ENCODE assay signal across 28 cellular contexts in genomic region chr13:23201870-23202269, GRCh38. TPM values are rescaled to one million over a fixed set of nuclear protein-coding genes. Genes with fewer than 3 reads are reported as not detected.
"Had no signal": no experiment of that assay in that cellular context is flagged by ENCODE, and none has a peak within 500 bp of the region (broad histone marks: within the 10 kb centered on the region; RNA-seq: fewer than 3 reads in every experiment).

No MANE protein-coding gene starts in this region.

- H3K36me3 Mint-ChIP-seq: stimulated activated effector memory CD8-positive, alpha-beta T cell treated with anti-CD3 and anti-CD28 coated beads, Interleukin-12 subunit alpha, Interleukin-12 subunit beta, amount 100 ng/mL, for 72 hours; stimulated activated memory B cell treated with anti-CD40 and anti-IgM and Interleukin-4, amounts not matched to agents 10 μg/mL and 1 μg/mL and 100 μg/mL, for 72 hours; stimulated activated naive B cell treated with anti-CD40 and anti-IgM and Interleukin-4, amounts not matched to agents 10 μg/mL and 1 μg/mL and 100 μg/mL, for 72 hours; type B pancreatic cell had no signal

- H3K4me1 Mint-ChIP-seq: stimulated activated effector memory CD8-positive, alpha-beta T cell treated with anti-CD3 and anti-CD28 coated beads, Interleukin-12 subunit alpha, Interleukin-12 subunit beta, amount 100 ng/mL, for 72 hours; stimulated activated memory B cell treated with anti-CD40 and anti-IgM and Interleukin-4, amounts not matched to agents 10 μg/mL and 1 μg/mL and 100 μg/mL, for 72 hours; stimulated activated naive B cell treated with anti-CD40 and anti-IgM and Interleukin-4, amounts not matched to agents 10 μg/mL and 1 μg/mL and 100 μg/mL, for 72 hours; stimulated activated naive CD8-positive, alpha-beta T cell treated with anti-CD3 and anti-CD28 coated beads, Interleukin-15, amount 100 ng/mL, for 72 hours had no signal

- H3K27ac ChIP-seq: stomach, suprapubic skin, testis, thoracic aorta, thyroid gland, tibial artery, tibial nerve, transverse colon, upper lobe of left lung, upper lobe of right lung, uterus, vagina had no signal

- H3K9me3 Mint-ChIP-seq: stimulated activated effector memory CD8-positive, alpha-beta T cell treated with anti-CD3 and anti-CD28 coated beads, Interleukin-12 subunit alpha, Interleukin-12 subunit beta, amount 100 ng/mL, for 72 hours; stimulated activated memory B cell treated with anti-CD40 and anti-IgM and Interleukin-4, amounts not matched to agents 10 μg/mL and 1 μg/mL and 100 μg/mL, for 72 hours; stimulated activated naive B cell treated with anti-CD40 and anti-IgM and Interleukin-4, amounts not matched to agents 10 μg/mL and 1 μg/mL and 100 μg/mL, for 72 hours; stimulated activated naive CD8-positive, alpha-beta T cell treated with anti-CD3 and anti-CD28 coated beads, Interleukin-15, amount 100 ng/mL, for 72 hours; type B pancreatic cell had no signal

- H3K4me1 ChIP-seq: stomach, suprapubic skin, testis, thyroid gland, tibial artery, tibial nerve, transverse colon, upper lobe of left lung, upper lobe of right lung, uterus, vagina had no signal

- H3K27me3 ChIP-seq: suprapubic skin, testis, thyroid gland, tibial artery, tibial nerve, transverse colon, upper lobe of left lung, upper lobe of right lung, uterus, vagina had no signal

- H3K4me3 Mint-ChIP-seq: stimulated activated effector memory CD8-positive, alpha-beta T cell treated with anti-CD3 and anti-CD28 coated beads, Interleukin-12 subunit alpha, Interleukin-12 subunit beta, amount 100 ng/mL, for 72 hours; stimulated activated memory B cell treated with anti-CD40 and anti-IgM and Interleukin-4, amounts not matched to agents 10 μg/mL and 1 μg/mL and 100 μg/mL, for 72 hours; stimulated activated naive B cell treated with anti-CD40 and anti-IgM and Interleukin-4, amounts not matched to agents 10 μg/mL and 1 μg/mL and 100 μg/mL, for 72 hours; stimulated activated naive CD8-positive, alpha-beta T cell treated with anti-CD3 and anti-CD28 coated beads, Interleukin-15, amount 100 ng/mL, for 72 hours; stimulated activated naive CD8-positive, alpha-beta T cell treated with anti-CD3 and anti-CD28 coated beads, Interleukin-15, Interleukin-2, amounts not matched to agents 100 ng/mL and 50 ng/mL, for 24 hours; type B pancreatic cell had no signal

- H3K9me3 ChIP-seq: suprapubic skin, testis, thoracic aorta, thyroid gland, tibial nerve, transverse colon, upper lobe of right lung, uterus, vagina had no signal

- H3K27me3 Mint-ChIP-seq: type B pancreatic cell had no signal

- DNase-seq: stimulated activated CD4-positive, alpha-beta T cell treated with anti-CD3 and anti-CD28 coated beads, Interleukin-2, amount 100 ng/mL, for 48 hours; stimulated activated CD4-positive, alpha-beta T cell treated with anti-CD3 and anti-CD28 coated beads, Interleukin-4, amount 100 ng/mL, for 1 hour; stimulated activated CD4-positive, alpha-beta T cell treated with anti-CD3 and anti-CD28 coated beads, Interleukin-4, amount 100 ng/mL, for 24 hours; stimulated activated CD4-positive, alpha-beta T cell treated with anti-CD3 and anti-CD28 coated beads, Interleukin-4, amount 100 ng/mL, for 4 hours; stimulated activated CD8-positive, alpha-beta memory T cell treated with anti-CD3 and anti-CD28 coated beads, Interleukin-4, amount 100 ng/mL, for 48 hours; stimulated activated naive B cell treated with anti-CD40 and anti-IgM and Interleukin-4, amounts not matched to agents 10 μg/mL and 1 μg/mL and 100 μg/mL, for 72 hours; stimulated activated naive CD4-positive, alpha-beta T cell; stimulated activated naive CD4-positive, alpha-beta T cell treated with Interleukin-2 at 50 U/mL for 16 hours; stimulated activated naive CD8-positive, alpha-beta T cell treated with anti-CD3 and anti-CD28 coated beads, Interleukin-15, amount 100 ng/mL, for 72 hours; stimulated activated naive CD8-positive, alpha-beta T cell treated with anti-CD3 and anti-CD28 coated beads, Interleukin-15, Interleukin-2, amounts not matched to agents 100 U/mL and 50 U/mL, for 24 hours; stomach; substantia nigra; testis; thyroid gland; tibial artery; transverse colon; trophoblast cell; upper lobe of left lung; upper lobe of right lung; uterus had no signal

- H3K27ac Mint-ChIP-seq: stimulated activated effector memory CD8-positive, alpha-beta T cell treated with anti-CD3 and anti-CD28 coated beads, Interleukin-12 subunit alpha, Interleukin-12 subunit beta, amount 100 ng/mL, for 72 hours; stimulated activated memory B cell treated with anti-CD40 and anti-IgM and Interleukin-4, amounts not matched to agents 10 μg/mL and 1 μg/mL and 100 μg/mL, for 72 hours; stimulated activated naive B cell treated with anti-CD40 and anti-IgM and Interleukin-4, amounts not matched to agents 10 μg/mL and 1 μg/mL and 100 μg/mL, for 72 hours; stimulated activated naive CD8-positive, alpha-beta T cell treated with anti-CD3 and anti-CD28 coated beads, Interleukin-15, amount 100 ng/mL, for 72 hours; stimulated activated naive CD8-positive, alpha-beta T cell treated with anti-CD3 and anti-CD28 coated beads, Interleukin-15, Interleukin-2, amounts not matched to agents 100 ng/mL and 50 ng/mL, for 24 hours; type B pancreatic cell had no signal

- H3K4me3 ChIP-seq: stomach, suprapubic skin, testis, thoracic aorta, thyroid gland, tibial artery, tibial nerve, transverse colon, upper lobe of left lung, upper lobe of right lung, uterus, vagina had no signal

- H3K36me3 ChIP-seq: stomach, suprapubic skin, thoracic aorta, thyroid gland, tibial artery, tibial nerve, transverse colon, upper lobe of left lung, upper lobe of right lung, uterus, vagina had no signal

- ATAC-seq: stimulated activated effector memory CD8-positive, alpha-beta T cell treated with anti-CD3 and anti-CD28 coated beads, Interleukin-12 subunit alpha, Interleukin-12 subunit beta, amount 100 ng/mL, for 72 hours; stimulated activated naive B cell treated with anti-CD40 and anti-IgM and Interleukin-4, amounts not matched to agents 10 μg/mL and 1 μg/mL and 100 μg/mL, for 72 hours; stimulated activated naive CD8-positive, alpha-beta T cell treated with anti-CD3 and anti-CD28 coated beads, Interleukin-15, amount 100 ng/mL, for 72 hours; stimulated activated naive CD8-positive, alpha-beta T cell treated with anti-CD3 and anti-CD28 coated beads, Interleukin-15, Interleukin-2, amounts not matched to agents 100 U/mL and 50 U/mL, for 24 hours; upper lobe of right lung had no signal

RNA-seq across cellular contexts. Expression of gene SGCG, which starts 21.1 kb away (rescaled TPM):
- total RNA-seq: transverse colon, vagina had no signal
